Comparison of ENCODE assay signal across 9 cellular contexts in the genomic region with DNA sequence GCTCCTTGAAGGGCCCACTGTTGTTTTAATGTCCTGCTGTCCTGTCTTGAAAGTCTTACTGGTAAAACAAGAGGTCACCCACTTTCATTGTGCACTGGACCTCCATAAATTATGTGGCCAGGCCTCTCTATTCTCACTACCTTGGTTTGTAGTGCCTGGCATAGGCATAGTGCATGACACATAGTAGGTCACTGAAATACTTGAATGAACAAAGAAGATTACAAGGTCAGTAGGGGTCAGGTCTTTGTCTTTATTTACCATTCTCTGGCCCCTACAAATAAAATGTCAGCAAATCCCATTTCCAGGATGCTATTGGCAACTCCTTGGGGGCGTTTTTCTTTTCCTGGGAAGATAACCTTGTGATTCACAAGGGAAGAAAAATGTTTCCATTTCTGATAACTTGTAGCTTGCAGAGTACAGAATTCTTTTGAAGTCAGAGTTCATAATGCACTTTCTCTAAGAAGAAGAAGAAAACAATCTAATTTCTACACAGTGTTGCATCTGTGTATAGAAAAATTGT. TPM values are rescaled to one million over a fixed set of nuclear protein-coding genes. Genes with fewer than 3 reads are reported as not detected.
DNase-seq lines count a peak whose midpoint lies in the region; ATAC-seq and TF ChIP-seq lines count a peak whose summit lies in the region.
"Had no signal": no experiment of that assay in that cellular context is flagged by ENCODE, and none has a peak within 500 bp of the region (broad histone marks: within the 10 kb centered on the region; RNA-seq: fewer than 3 reads in every experiment).

No MANE protein-coding gene starts in this region.

- intact Hi-C loops in OCI-LY7 (cut with micrococcal nuclease; ENCODE audit: unreplicated experiment), result loop anchor here (2.0 kb wide), 1 partner anchor 63 kb away; a partner anchor contains a TSS

- DNase-seq in OCI-LY7 (ENCODE audit: low spot score) (no peak), NCI-H1092 (lab: John Stamatoyannopoulos, UW) (no peak), NCI-H82 treated with DMSO at 0.1 percent for 48 hours (lab: John Stamatoyannopoulos, UW; ENCODE audit: unreplicated experiment) (no peak)
- DNase-seq in stimulated activated CD4-positive, alpha-beta T cell treated with anti-CD3 and anti-CD28 coated beads, Interleukin-4, amount 100 ng/mL, for 24 hours, result no peak
- DNase-seq: NCI-H2227 treated with DMSO at 0.1 percent for 48 hours had no signal

- no peaks in the 10 kb centered on the region for H3K9me3 ChIP-seq in DOHH2 (ENCODE audit: control insufficient read depth, insufficient read depth, low read length)
- H3K9me3 ChIP-seq in OCI-LY7 (ENCODE audit: low read length), result no peaks in the 10 kb centered on the region
- H3K9me3 ChIP-seq in endocrine pancreas (ENCODE audit: control insufficient read depth, low read length), result no peaks in the 10 kb centered on the region
- H3K9me3 ChIP-seq in neutrophil, result no peaks in the 10 kb centered on the region

- H3K9me2 ChIP-seq in DOHH2 (replicated peaks; ENCODE audit: control insufficient read depth, low read length), result no peaks in the 10 kb centered on the region
- H3K9me2 ChIP-seq in OCI-LY7 (ENCODE audit: insufficient read depth, low read length), result no peaks in the 10 kb centered on the region

- H3K4me3 ChIP-seq in DOHH2 (ENCODE audit: low read length) (peak overlapping the region; percentile 98), OCI-LY7 (ENCODE audit: low read depth, low read length, poor library complexity, severe bottlenecking) (peak overlapping the region; percentile 91), endocrine pancreas (ENCODE audit: control insufficient read depth, insufficient read depth, low read length) (peak overlapping the region; percentile 44), neutrophil (ENCODE audit: low read depth in 1 of 2, low read length in 1 of 2) (peak overlapping the region; percentile 84 to 93)

- H4K20me1 ChIP-seq in DOHH2 (ENCODE audit: control insufficient read depth, insufficient read depth, low read depth, low read length) (no peaks in the 10 kb centered on the region), OCI-LY7 (ENCODE audit: insufficient read depth, low read length) (peaks cover 15% of the 10 kb centered on the region; the same call in 1 of the 2 replicates)

- H2AFZ ChIP-seq in OCI-LY7 (ENCODE audit: low read length), result no peak overlapping the region

- CTCF ChIA-PET in OCI-LY7 (lab: Charles Lee; ENCODE audit: unreplicated experiment), result no interaction called here

- no peak for TF ChIP-seq CTCF in DOHH2 (IDR thresholded peaks at IDR 0.05; ENCODE audit: low read depth, low read length, poor library complexity, severe bottlenecking)
- TF ChIP-seq CTCF in OCI-LY7 (conservative IDR thresholded peaks at IDR 0.05; ENCODE audit: low read length), result no peak
- TF ChIP-seq CTCF in neutrophil (IDR thresholded peaks at IDR 0.05), result no peak

- peaks cover 29% of the 10 kb centered on the region for H3K79me2 ChIP-seq in DOHH2 (ENCODE audit: control insufficient read depth, low read length)
- peaks cover 27% of the 10 kb centered on the region for H3K79me2 ChIP-seq in OCI-LY7 (ENCODE audit: insufficient read depth, low read depth, low read length)

- BruUV-seq in OCI-LY7 (replicated peaks; lab: Mats Ljungman, UMichigan), result TSS peak; percentile 64

- H3K27ac ChIP-seq in DOHH2 (ENCODE audit: low read depth, low read length) (no peak overlapping the region), OCI-LY7 (ENCODE audit: low read depth, low read length, poor library complexity, severe bottlenecking) (no peak overlapping the region), neutrophil (peak overlapping the region; percentile 84)

- H3F3A ChIP-seq in DOHH2 (ENCODE audit: control insufficient read depth, insufficient read depth), result no peaks in the 10 kb centered on the region

- H3K9ac ChIP-seq in endocrine pancreas (ENCODE audit: control insufficient read depth, insufficient read depth, low read length), result no peak overlapping the region

- ATAC-seq in GM21526 (IDR thresholded peaks at IDR 0.05; ENCODE audit: low FRiP score, unreplicated experiment), result no peak

- peaks cover 45% of the 10 kb centered on the region for H3K36me3 ChIP-seq in DOHH2 (ENCODE audit: control insufficient read depth, low read length)
- H3K36me3 ChIP-seq in OCI-LY7 (ENCODE audit: insufficient read depth, low read length), result peaks cover 39% of the 10 kb centered on the region
- H3K36me3 ChIP-seq in endocrine pancreas (ENCODE audit: control insufficient read depth, insufficient read depth, low read length), result no peaks in the 10 kb centered on the region
- H3K36me3 ChIP-seq in neutrophil, result peaks cover 30% of the 10 kb centered on the region

- peaks cover 20% of the 10 kb centered on the region for H3K4me1 ChIP-seq in DOHH2 (ENCODE audit: control insufficient read depth, low read length)
- peaks cover 36% of the 10 kb centered on the region for H3K4me1 ChIP-seq in OCI-LY7 (ENCODE audit: insufficient read depth, low read length, poor library complexity, severe bottlenecking)
- H3K4me1 ChIP-seq in endocrine pancreas (ENCODE audit: control insufficient read depth, insufficient read depth, low read length), result peaks cover 4% of the 10 kb centered on the region
- H3K4me1 ChIP-seq in neutrophil (ENCODE audit: control insufficient read depth in 1 of 2, insufficient read depth in 1 of 2, low read depth in 1 of 2, low read length in 1 of 2), result peaks cover 39 to 44% of the 10 kb centered on the region in 2 experiments

- H3K27me3 ChIP-seq in DOHH2 (ENCODE audit: control insufficient read depth, low read length), result no peaks in the 10 kb centered on the region
- H3K27me3 ChIP-seq in endocrine pancreas (ENCODE audit: control insufficient read depth, insufficient read depth, low read length), result no peaks in the 10 kb centered on the region
- no peaks in the 10 kb centered on the region for H3K27me3 ChIP-seq in neutrophil

- POLR2A ChIA-PET in OCI-LY7 (lab: Charles Lee), result interaction anchor here (0.6 to 4.8 kb wide), 8 partner anchors 9 to 152 kb away, joined by 3 to 32 read pairs (median 7); no protein-coding TSS in a partner anchor

- H3K4me2 ChIP-seq in DOHH2 (ENCODE audit: low read length) (peak overlapping the region; percentile 87), OCI-LY7 (ENCODE audit: low read length) (peak overlapping the region; percentile 84)

RNA-seq across cellular contexts. Expression of a gene that starts 1.4 kb away (rescaled TPM):
- total RNA-seq in OCI-LY7 (2014; rRNA removed; shearing (Covaris generic)), result 52.7 and 67.4 TPM in 2 replicates
- 106 and 108 TPM in 2 replicates for total RNA-seq in OCI-LY7 (2022)

Comparison
In these comparisons a context has a peak if more than half of its experiments do, and no peak if none do; other contexts are left out.
1. H3K4me3 ChIP-seq: peak in every context shown above with its lines; median percentile 98 in DOHH2; 91 in OCI-LY7; 88 in neutrophil; 44 in endocrine pancreas.